In the genomic region with DNA sequence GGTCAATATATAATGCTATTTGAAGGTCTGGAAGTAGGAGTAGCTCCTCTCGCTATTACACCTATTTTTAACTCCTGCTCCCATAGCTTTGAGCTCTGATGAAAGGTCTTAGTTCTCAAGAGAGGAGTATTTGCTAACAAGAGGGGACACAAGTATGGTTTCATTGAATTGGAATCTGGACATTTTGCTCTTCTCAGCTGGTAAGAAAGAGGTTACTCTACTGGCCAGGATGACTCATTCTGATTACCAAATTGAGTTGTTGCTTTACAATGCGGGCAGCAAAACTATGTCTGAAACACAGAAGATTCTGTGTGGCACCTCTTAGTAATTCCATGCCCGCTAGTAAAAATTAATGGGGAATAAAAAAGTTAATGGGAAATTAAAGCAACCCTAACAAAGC, we compare ENCODE assay signal across 12 cellular contexts.
DNase-seq lines count a peak whose midpoint lies in the region; ATAC-seq and TF ChIP-seq lines count a peak whose summit lies in the region.
"Had no signal": no experiment of that assay in that cellular context is flagged by ENCODE, and none has a peak within 500 bp of the region (broad histone marks: within the 10 kb centered on the region; RNA-seq: fewer than 3 reads in every experiment).

No MANE protein-coding gene starts in this region.

- H3K27me3 Mint-ChIP-seq in activated T-cell treated with anti-CD3 and anti-CD28 coated beads, Interleukin-2, amount 50 U/mL, for 72 hours (ENCODE audit: low read depth), result no peaks in the 10 kb centered on the region
- H3K27me3 Mint-ChIP-seq: activated naive CD8-positive, alpha-beta T cell had no signal

- no peak for TF ChIP-seq POLR2A in sigmoid colon (IDR thresholded peaks at IDR 0.05)

- H3K27me3 ChIP-seq in fibroblast of lung (ENCODE audit: control insufficient read depth, insufficient read depth, low read length), result no peaks in the 10 kb centered on the region
- H3K27me3 ChIP-seq in sigmoid colon, result no peaks in the 10 kb centered on the region

- H3K9me3 Mint-ChIP-seq in activated T-cell treated with anti-CD3 and anti-CD28 coated beads, Interleukin-2, amount 50 U/mL, for 72 hours, result no peaks in the 10 kb centered on the region

- 80% methylated on average over 3 of the region's 3 CpGs for WGBS in sigmoid colon, 2 donors

- H3K4me3 ChIP-seq in fibroblast of lung (replicated peaks in 1 of 4; ENCODE audit: control extremely low read depth in 1 of 4, insufficient read depth in 1 of 4, low read depth in 3 of 4, low read length in 4 of 4), result no peak overlapping the region
- no peak overlapping the region for H3K4me3 ChIP-seq in sigmoid colon

- no peaks in the 10 kb centered on the region for H3K79me2 ChIP-seq in fibroblast of lung (ENCODE audit: control insufficient read depth, insufficient read depth, low read length)
- H3K79me2 ChIP-seq: parathyroid adenoma had no signal

- no peak for TF ChIP-seq CTCF in fibroblast of lung (conservative IDR thresholded peaks at IDR 0.05 in 1 of 2, IDR thresholded peaks at IDR 0.05 in 1 of 2; ENCODE audit: low read depth in 1 of 2, low read length in 2 of 2)
- TF ChIP-seq CTCF in sigmoid colon (IDR thresholded peaks at IDR 0.05), result no peak

- H3K4me1 ChIP-seq in fibroblast of lung (ENCODE audit: control insufficient read depth, extremely low read depth, insufficient read depth, low read length) (peaks cover 2% of the 10 kb centered on the region), sigmoid colon (no peaks in the 10 kb centered on the region)
- H3K4me1 ChIP-seq: parathyroid adenoma had no signal

- no peak for ATAC-seq in HG02981 (IDR thresholded peaks at IDR 0.05; ENCODE audit: unreplicated experiment)
- no peak for ATAC-seq in activated T-cell treated with anti-CD3 and anti-CD28 coated beads, Interleukin-2, amount 50 U/mL, for 72 hours (replicated peaks in 1 of 2)

- no peak overlapping the region for H3K9ac ChIP-seq in fibroblast of lung (ENCODE audit: insufficient read depth, low read length)
- H3K9ac ChIP-seq: parathyroid adenoma had no signal

- H3K4me3 Mint-ChIP-seq in activated T-cell treated with anti-CD3 and anti-CD28 coated beads, Interleukin-2, amount 50 U/mL, for 72 hours, result no peak overlapping the region
- H3K4me3 Mint-ChIP-seq: activated naive CD8-positive, alpha-beta T cell had no signal

- H3K9me3 ChIP-seq in fibroblast of lung (ENCODE audit: control insufficient read depth, insufficient read depth, low read depth, low read length) (no peaks in the 10 kb centered on the region), sigmoid colon (no peaks in the 10 kb centered on the region)

- H3K4me1 Mint-ChIP-seq in activated T-cell treated with anti-CD3 and anti-CD28 coated beads, Interleukin-2, amount 50 U/mL, for 72 hours (ENCODE audit: low read depth), result no peaks in the 10 kb centered on the region

- no peaks in the 10 kb centered on the region for H4K20me1 ChIP-seq in fibroblast of lung (ENCODE audit: control insufficient read depth, extremely low read depth, insufficient read depth, low read length)

- H3K36me3 ChIP-seq in fibroblast of lung (ENCODE audit: control insufficient read depth, insufficient read depth, low read length) (no peaks in the 10 kb centered on the region), sigmoid colon (no peaks in the 10 kb centered on the region)

- H3K36me3 Mint-ChIP-seq in activated T-cell treated with anti-CD3 and anti-CD28 coated beads, Interleukin-2, amount 50 U/mL, for 72 hours (ENCODE audit: insufficient read depth in 2 of 2), result no peaks in the 10 kb centered on the region
- H3K36me3 Mint-ChIP-seq: activated naive CD8-positive, alpha-beta T cell had no signal

- no peak overlapping the region for H2AFZ ChIP-seq in fibroblast of lung (ENCODE audit: low read length)
- H2AFZ ChIP-seq: parathyroid adenoma had no signal

- intact Hi-C loops in sigmoid colon (cut with DNase I), result no loop called here

- DNase-seq in ELR (ENCODE audit: low read depth) (peak; percentile 94), RPMI7951 (ENCODE audit: low read depth) (peak; percentile 81), fibroblast of lung (ENCODE audit: low read depth in 2 of 2) (peak; percentile 94 to 95), sigmoid colon (no peak), DMS79 (lab: John Stamatoyannopoulos, UW) (no peak), NAMALWA (ENCODE audit: low spot score) (no peak)
- DNase-seq in activated T-cell treated with anti-CD3 and anti-CD28 coated beads, Interleukin-2, amount 50 U/mL, for 72 hours, result no peak
- DNase-seq: NCI-H345; stimulated activated CD8-positive, alpha-beta memory T cell treated with anti-CD3 and anti-CD28 coated beads, Interleukin-4, amount 100 ng/mL, for 48 hours had no signal

- TF ChIP-seq EP300 in sigmoid colon (IDR thresholded peaks at IDR 0.05), result no peak

- H3K27ac ChIP-seq in fibroblast of lung (ENCODE audit: insufficient read depth, low read length) (no peak overlapping the region), sigmoid colon (peak overlapping the region; percentile 22 to 29 (median 26))
- H3K27ac ChIP-seq: parathyroid adenoma had no signal

- no peak overlapping the region for H3K27ac Mint-ChIP-seq in activated T-cell treated with anti-CD3 and anti-CD28 coated beads, Interleukin-2, amount 50 U/mL, for 72 hours
- H3K27ac Mint-ChIP-seq: activated naive CD8-positive, alpha-beta T cell had no signal

- no peak overlapping the region for H3K4me2 ChIP-seq in fibroblast of lung (ENCODE audit: extremely low read depth, insufficient read depth, low read length)

Comparison
In these comparisons a context has a peak if more than half of its experiments do, and no peak if none do; other contexts are left out.
1. DNase-seq: peak in ELR (single experiment), RPMI7951 (single experiment) and fibroblast of lung (2 of 2); none in sigmoid colon (single experiment), DMS79 (single experiment), NAMALWA (single experiment) and activated T-cell treated with anti-CD3 and anti-CD28 coated beads, Interleukin-2, amount 50 U/mL, for 72 hours (0 of 2).